Comparison of ENCODE assay signal across 8 cellular contexts in the genomic region with DNA sequence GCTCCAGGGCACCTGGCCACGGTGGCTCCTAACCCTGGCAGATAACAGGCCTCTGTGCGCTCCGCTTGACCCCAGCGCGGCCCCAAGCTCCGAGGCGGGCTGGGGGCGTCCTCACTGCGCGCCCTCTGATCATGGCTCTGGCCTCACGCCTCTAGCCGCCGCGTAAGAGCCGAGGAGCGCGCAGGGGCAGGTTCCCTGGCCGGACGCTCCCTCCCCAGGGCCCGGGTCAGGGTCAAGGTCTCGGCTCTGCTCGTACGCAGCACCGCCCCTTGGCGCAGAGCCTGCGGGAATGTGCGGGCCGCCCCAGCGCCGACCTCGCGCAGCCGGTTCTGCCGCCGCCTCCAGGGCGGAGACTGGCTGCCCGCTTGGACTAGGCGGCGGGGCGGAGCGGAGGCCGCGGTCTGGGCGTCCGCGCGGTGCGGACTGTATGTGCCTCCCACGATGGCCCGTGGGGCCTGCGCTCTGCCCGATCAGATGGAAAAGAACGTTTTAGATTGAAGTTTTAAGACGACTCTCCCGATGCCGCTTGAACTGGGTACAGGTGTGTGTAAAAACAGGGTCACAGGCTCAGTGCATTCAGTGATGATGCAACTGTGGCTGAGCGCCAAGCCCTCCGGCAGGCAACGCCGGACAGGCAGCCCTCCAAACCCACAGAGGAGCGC. TPM values are rescaled to one million over a fixed set of nuclear protein-coding genes. Genes with fewer than 3 reads are reported as not detected.
DNase-seq lines count a peak whose midpoint lies in the region; ATAC-seq, FAIRE-seq and TF ChIP-seq lines count a peak whose summit lies in the region.

No MANE protein-coding gene starts in this region.

- H3K27me3 ChIP-seq in H7 (ENCODE audit: control insufficient read depth, insufficient read depth, low read length): peaks cover 30% of the 10 kb centered on the region
- H3K27me3 ChIP-seq in spleen (replicated peaks in 1 of 7): peaks cover 0 to 58% (median 2%) of the 10 kb centered on the region in 7 donors

- TF ChIP-seq POLR2A in spleen (IDR thresholded peaks at IDR 0.05): no peak

- no peaks in the 10 kb centered on the region for H3K36me3 Mint-ChIP-seq in central memory CD8-positive, alpha-beta T cell (ENCODE audit: insufficient read depth)

- H3K9ac ChIP-seq in kidney (ENCODE audit: low read length in 2 of 2): peak overlapping the region in 1 of 2 donors; percentile 28

- no peak for FAIRE-seq in kidney (lab: Jason Lieb, UNC)

- peak overlapping the region; percentile 53 for H3K4me3 Mint-ChIP-seq in central memory CD8-positive, alpha-beta T cell

- TF ChIP-seq CTCF in kidney (IDR thresholded peaks at IDR 0.05; ENCODE audit: borderline replicate concordance, extremely low read depth, insufficient read depth) (no peak), spleen (IDR thresholded peaks at IDR 0.05 in 8 of 11, conservative IDR thresholded peaks at IDR 0.05 in 3 of 11) (no peak)

- H3K4me3 ChIP-seq in GM08714 (ENCODE audit: low read length) (peak overlapping the region; percentile 15; the same call in 1 of the 2 replicates), H7 (ENCODE audit: insufficient read depth, low read depth, low read length) (peak overlapping the region; percentile 45), kidney (ENCODE audit: low read length in 2 of 2) (peak overlapping the region; percentile 55 to 63), spleen (peak overlapping the region; percentile 35 to 73 (median 50))

- H3K4me1 Mint-ChIP-seq in central memory CD8-positive, alpha-beta T cell: no peaks in the 10 kb centered on the region

- H3K27me3 Mint-ChIP-seq in central memory CD8-positive, alpha-beta T cell: peaks cover 67% of the 10 kb centered on the region

- no peak overlapping the region for H3K27ac Mint-ChIP-seq in central memory CD8-positive, alpha-beta T cell (ENCODE audit: low read depth)

- H3K9me3 Mint-ChIP-seq in central memory CD8-positive, alpha-beta T cell: no peaks in the 10 kb centered on the region

- H3K27ac ChIP-seq in kidney (ENCODE audit: low read depth in 2 of 2, low read length in 2 of 2) (no peak overlapping the region), spleen (peak overlapping the region in 6 of 8 donors; percentile 26 to 58 (median 46))

- intact Hi-C loops in kidney (cut with DNase I) (no loop called here), spleen (cut with DNase I; ENCODE audit: low total_unique reads) (no loop called here)

- 1 to 2% (median 1%) methylated on average over 40 to 61 of the region's 61 CpGs for WGBS in spleen, 5 donors

- H3K4me1 ChIP-seq in kidney (ENCODE audit: control insufficient read depth in 1 of 2, insufficient read depth in 1 of 2, low read depth in 1 of 2, low read length in 2 of 2) (peaks cover 0 to 3% of the 10 kb centered on the region in 2 donors), spleen (peaks cover 15 to 32% (median 29%) of the 10 kb centered on the region in 6 donors)

- no peaks in the 10 kb centered on the region for H3K36me3 ChIP-seq in H7 (replicated peaks; ENCODE audit: control insufficient read depth, insufficient read depth, low read length)
- H3K36me3 ChIP-seq in kidney (ENCODE audit: control insufficient read depth in 1 of 2, insufficient read depth in 2 of 2, low read length in 2 of 2): no peaks in the 10 kb centered on the region
- no peaks in the 10 kb centered on the region for H3K36me3 ChIP-seq in spleen

- DNase-seq in H7 (peak; percentile 95), RKO (ENCODE audit: low spot score) (peak; percentile 61), kidney (peak; percentile 91), spleen (peak; percentile 89), SKM-1 treated with dmso at 0.1 percent for 144 hours (lab: John Stamatoyannopoulos, UW; ENCODE audit: unreplicated experiment) (no peak), NCI-H187 (lab: John Stamatoyannopoulos, UW) (no peak)
- DNase-seq in central memory CD8-positive, alpha-beta T cell (ENCODE audit: low spot score in 2 of 2): no peak

- no peak for ATAC-seq in central memory CD8-positive, alpha-beta T cell (replicated peaks; ENCODE audit: extremely low read depth, poor library complexity, severe bottlenecking)

- H3K9me3 ChIP-seq in kidney (ENCODE audit: control insufficient read depth in 1 of 2, low read length in 2 of 2) (no peaks in the 10 kb centered on the region), spleen (no peaks in the 10 kb centered on the region)

RNA-seq across cellular contexts. Expression of gene CHST14, which starts 40.8 kb away (rescaled TPM):
- 11.7 and 15.2 TPM in 2 replicates for total RNA-seq in H7 (2014; rRNA removed; shearing (Covaris generic))
- total RNA-seq in kidney (14.3 TPM), spleen (10 to 100 TPM; 12.0 to 18.5 (median 15.3) TPM)
- polyA plus RNA-seq in kidney (ENCODE audit: insufficient read depth, low read depth, low replicate concordance) (11.9 TPM), spleen (10 to 100 TPM in 1 of 3 donors, 1 to 10 TPM in 2; 7.1 to 10.6 (median 9.0) TPM)

RNA-seq across cellular contexts. Expression of gene CCDC32, which starts 53.2 kb away (rescaled TPM):
- total RNA-seq in H7 (2014; rRNA removed; shearing (Covaris generic)): 12.3 and 17.2 TPM in 2 replicates
- 34.4 TPM for total RNA-seq in kidney
- 35.9 TPM for polyA plus RNA-seq in kidney (ENCODE audit: insufficient read depth, low read depth, low replicate concordance)
- 10 to 100 TPM; 38.9 to 64.1 (median 46.4) TPM for total RNA-seq in spleen
- 10 to 100 TPM; 27.3 to 42.5 (median 33.6) TPM for polyA plus RNA-seq in spleen

RNA-seq across cellular contexts. Expression of gene RPUSD2, which starts 57.5 kb away (rescaled TPM):
- total RNA-seq in H7 (2014; rRNA removed; shearing (Covaris generic)): 30.5 and 38.1 TPM in 2 replicates
- total RNA-seq in kidney (9.8 TPM), spleen (10 to 100 TPM in 1 of 7 donors, 1 to 10 TPM in 6; 7.1 to 11.0 (median 8.3) TPM)
- polyA plus RNA-seq in kidney (ENCODE audit: insufficient read depth, low read depth, low replicate concordance) (12.7 TPM), spleen (10 to 100 TPM; 11.2 to 12.3 (median 12.2) TPM)

Comparison
In these comparisons a context has a peak if more than half of its experiments do, and no peak if none do; other contexts are left out.
1. DNase-seq: peak in H7 (single experiment), RKO (single experiment), kidney (single experiment) and spleen (single experiment); none in central memory CD8-positive, alpha-beta T cell (0 of 2), SKM-1 treated with dmso at 0.1 percent for 144 hours (single experiment) and NCI-H187 (0 of 2).
2. H3K27ac ChIP-seq: peak in spleen (6 of 8); none in kidney (0 of 2).
3. Peak in every context shown above with its lines, with median percentiles within 50 percentile points of each other: H3K4me3 ChIP-seq.